In genomic region chr6:73461537-73462350, GRCh38 we compare ENCODE assay signal across 8 cellular contexts. TPM values are rescaled to one million over a fixed set of nuclear protein-coding genes. Genes with fewer than 3 reads are reported as not detected.
DNase-seq lines count a peak whose midpoint lies in the region; ATAC-seq and TF ChIP-seq lines count a peak whose summit lies in the region.

Gene MTO1 (plus strand): TSS chr6:73461737. CDS start chr6:73461855, 118 bp downstream.

- H3K4me3 ChIP-seq in uterus = peak within 1 kb of the TSS; percentile 88 to 99

- H3K4me1 ChIP-seq in uterus = peaks cover 7 to 8% of the 10 kb centered on the region in 2 donors

- TF ChIP-seq POLR2A in GM15510 (IDR thresholded peaks at IDR 0.05; ENCODE audit: borderline replicate concordance, extremely low read depth, insufficient read length) = peak; percentile 68
- peak; percentile 38 to 64 for TF ChIP-seq POLR2A in uterus (IDR thresholded peaks at IDR 0.05)

- intact Hi-C loops in left ventricle myocardium superior (cut with micrococcal nuclease) (no loop called here), uterus (cut with DNase I; ENCODE audit: low total_unique reads) (loop anchor here (10.0 kb wide), 1 partner anchor 63 kb away; the partner anchor contains the start of gene EEF1A1)

- DNase-seq in NCI-H1694 (lab: John Stamatoyannopoulos, UW) (peak; percentile 63), T-helper 2 cell (peak; percentile 52 to 96 (median 80)), left ventricle myocardium superior (peak; percentile 93), pulmonary artery endothelial cell (ENCODE audit: low read depth, low spot score) (peak; percentile 64), uterus (peak; percentile 82 to 86)

- TF ChIP-seq CTCF in uterus (IDR thresholded peaks at IDR 0.05) = no peak

- no peaks in the 10 kb centered on the region for H3K27me3 ChIP-seq in uterus

- ATAC-seq in HG02884 (IDR thresholded peaks at IDR 0.05; ENCODE audit: unreplicated experiment) = peak; percentile 95
- peak; percentile 98 for ATAC-seq in left ventricle myocardium superior

- no peaks in the 10 kb centered on the region for H3K9me3 ChIP-seq in uterus

- H3K36me3 ChIP-seq in uterus = no peaks in the 10 kb centered on the region

- peak within 1 kb of the TSS; percentile 93 for H3K27ac ChIP-seq in angular gyrus (ENCODE audit: low read depth, low read length)
- H3K27ac ChIP-seq in uterus = peak within 1 kb of the TSS; percentile 90 to 96

RNA-seq across cellular contexts. Expression of gene MTO1, which starts in this region (rescaled TPM):
- total RNA-seq in left ventricle myocardium superior = 28.9 TPM
- total RNA-seq in pulmonary artery endothelial cell = 23.4 and 33.5 TPM in 2 replicates
- 10 to 100 TPM; 13.3 to 38.3 (median 26.8) TPM for total RNA-seq in uterus

Comparison
In these comparisons a context has a peak if more than half of its experiments do, and no peak if none do; other contexts are left out.
1. Peak in every context shown above with its lines: DNase-seq, ATAC-seq, H3K4me3 ChIP-seq and H3K27ac ChIP-seq.